In the genomic region with DNA sequence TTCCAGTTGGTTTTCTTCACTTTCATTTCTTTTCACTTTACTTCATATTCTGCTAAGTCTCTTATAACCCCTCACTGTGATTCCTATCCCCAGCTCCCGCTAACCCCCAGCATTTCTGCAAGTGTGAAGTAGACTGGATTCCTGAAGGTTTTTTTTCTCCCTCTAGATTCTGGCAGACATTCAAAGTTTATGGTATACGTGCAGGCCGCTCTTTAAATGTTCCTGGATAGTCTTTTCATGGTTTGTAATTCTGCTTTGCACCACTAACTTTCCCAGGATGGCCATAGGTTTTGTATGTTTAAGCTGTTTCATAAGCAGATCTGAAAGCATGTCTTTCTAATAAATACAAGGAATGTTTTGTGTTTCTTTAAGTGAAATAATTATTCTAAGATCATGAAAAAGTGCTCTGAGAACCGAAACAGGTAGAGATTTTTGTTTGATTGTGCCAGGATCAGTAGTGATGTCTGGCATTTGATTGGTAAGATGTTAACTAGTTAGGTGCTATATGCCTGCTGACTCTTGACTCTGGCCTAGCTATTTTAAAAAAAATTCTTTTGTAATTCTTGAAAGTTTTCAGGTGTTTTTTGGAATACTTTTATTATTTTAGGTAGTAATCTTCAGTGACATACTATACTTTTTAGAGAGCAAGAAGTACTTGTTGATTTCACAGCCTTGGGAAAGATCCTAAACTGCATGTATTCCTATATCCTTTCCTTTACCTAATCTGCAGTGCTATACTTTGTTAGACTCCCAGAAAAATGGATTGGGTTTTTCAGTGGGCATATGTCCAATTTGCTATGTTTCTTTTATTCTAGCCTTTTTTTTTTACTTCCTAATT, we compare ENCODE assay signal across 1 cellular context.
TF ChIP-seq lines count a peak whose summit lies in the region.

No MANE protein-coding gene starts in this region.

TF ChIP-seq in GM12878, 131 proteins besides CTCF, POLR2A, EP300 and RAD21:
- TF ChIP-seq YY1 (IDR thresholded peaks at IDR 0.05; ENCODE audit: low read depth, low read length) (no peak), CHD2 (IDR thresholded peaks at IDR 0.05; ENCODE audit: borderline replicate concordance, low read depth, low read length) (no peak), JUNB (IDR thresholded peaks at IDR 0.05) (0 out of 2 replicates have a peak, but pooled peaks have one; percentile 4), SRF (IDR thresholded peaks at IDR 0.05; ENCODE audit: low read depth in 2 of 2, low read length in 2 of 2) (0 out of 4 replicates have a peak, but pooled peaks of 1 of the 2 experiments have one; percentile 32), TCF7 (IDR thresholded peaks at IDR 0.05; ENCODE audit: borderline replicate concordance) (no peak), ZNF274 (IDR thresholded peaks at IDR 0.05; ENCODE audit: insufficient read depth, insufficient read length) (no peak)
- TF ChIP-seq, protein P1, sequence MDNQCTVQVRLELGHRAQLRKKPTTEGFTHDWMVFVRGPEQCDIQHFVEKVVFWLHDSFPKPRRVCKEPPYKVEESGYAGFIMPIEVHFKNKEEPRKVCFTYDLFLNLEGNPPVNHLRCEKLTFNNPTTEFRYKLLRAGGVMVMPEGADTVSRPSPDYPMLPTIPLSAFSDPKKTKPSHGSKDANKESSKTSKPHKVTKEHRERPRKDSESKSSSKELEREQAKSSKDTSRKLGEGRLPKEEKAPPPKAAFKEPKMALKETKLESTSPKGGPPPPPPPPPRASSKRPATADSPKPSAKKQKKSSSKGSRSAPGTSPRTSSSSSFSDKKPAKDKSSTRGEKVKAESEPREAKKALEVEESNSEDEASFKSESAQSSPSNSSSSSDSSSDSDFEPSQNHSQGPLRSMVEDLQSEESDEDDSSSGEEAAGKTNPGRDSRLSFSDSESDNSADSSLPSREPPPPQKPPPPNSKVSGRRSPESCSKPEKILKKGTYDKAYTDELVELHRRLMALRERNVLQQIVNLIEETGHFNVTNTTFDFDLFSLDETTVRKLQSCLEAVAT (IDR thresholded peaks at IDR 0.05) = peak; percentile 99
- TF ChIP-seq, protein P2, sequence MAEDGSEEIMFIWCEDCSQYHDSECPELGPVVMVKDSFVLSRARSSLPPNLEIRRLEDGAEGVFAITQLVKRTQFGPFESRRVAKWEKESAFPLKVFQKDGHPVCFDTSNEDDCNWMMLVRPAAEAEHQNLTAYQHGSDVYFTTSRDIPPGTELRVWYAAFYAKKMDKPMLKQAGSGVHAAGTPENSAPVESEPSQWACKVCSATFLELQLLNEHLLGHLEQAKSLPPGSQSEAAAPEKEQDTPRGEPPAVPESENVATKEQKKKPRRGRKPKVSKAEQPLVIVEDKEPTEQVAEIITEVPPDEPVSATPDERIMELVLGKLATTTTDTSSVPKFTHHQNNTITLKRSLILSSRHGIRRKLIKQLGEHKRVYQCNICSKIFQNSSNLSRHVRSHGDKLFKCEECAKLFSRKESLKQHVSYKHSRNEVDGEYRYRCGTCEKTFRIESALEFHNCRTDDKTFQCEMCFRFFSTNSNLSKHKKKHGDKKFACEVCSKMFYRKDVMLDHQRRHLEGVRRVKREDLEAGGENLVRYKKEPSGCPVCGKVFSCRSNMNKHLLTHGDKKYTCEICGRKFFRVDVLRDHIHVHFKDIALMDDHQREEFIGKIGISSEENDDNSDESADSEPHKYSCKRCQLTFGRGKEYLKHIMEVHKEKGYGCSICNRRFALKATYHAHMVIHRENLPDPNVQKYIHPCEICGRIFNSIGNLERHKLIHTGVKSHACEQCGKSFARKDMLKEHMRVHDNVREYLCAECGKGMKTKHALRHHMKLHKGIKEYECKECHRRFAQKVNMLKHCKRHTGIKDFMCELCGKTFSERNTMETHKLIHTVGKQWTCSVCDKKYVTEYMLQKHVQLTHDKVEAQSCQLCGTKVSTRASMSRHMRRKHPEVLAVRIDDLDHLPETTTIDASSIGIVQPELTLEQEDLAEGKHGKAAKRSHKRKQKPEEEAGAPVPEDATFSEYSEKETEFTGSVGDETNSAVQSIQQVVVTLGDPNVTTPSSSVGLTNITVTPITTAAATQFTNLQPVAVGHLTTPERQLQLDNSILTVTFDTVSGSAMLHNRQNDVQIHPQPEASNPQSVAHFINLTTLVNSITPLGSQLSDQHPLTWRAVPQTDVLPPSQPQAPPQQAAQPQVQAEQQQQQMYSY (CRISPR knock-in tag; IDR thresholded peaks at IDR 0.05) = no peak
